Comparison of ENCODE assay signal across 1 cellular context in genomic region chr1:51210676-51211075, GRCh38.
TF ChIP-seq lines count a peak whose summit lies in the region.

No MANE protein-coding gene starts in this region.

TF ChIP-seq in K562, 482 proteins besides CTCF, POLR2A, EP300 and RAD21 (continued from another document):
- TF ChIP-seq E2F8 (IDR thresholded peaks at IDR 0.05; ENCODE audit: low read depth, partially characterized antibody) (no peak), IFI16 (CRISPR knock-in tag; IDR thresholded peaks at IDR 0.05) (no peak)
